In genomic region chrX:50431623-50432022, GRCh38 we compare ENCODE assay signal across 1 cellular context.
A peak's percentile ranks its signal among the peaks of the same experiment; 100 is the strongest.
TF ChIP-seq lines count a peak whose summit lies in the region.

No MANE protein-coding gene starts in this region.

TF ChIP-seq in HepG2, 621 proteins besides CTCF, POLR2A, EP300 and RAD21 (continued from another document and continues in another):
- TF ChIP-seq, protein P1, sequence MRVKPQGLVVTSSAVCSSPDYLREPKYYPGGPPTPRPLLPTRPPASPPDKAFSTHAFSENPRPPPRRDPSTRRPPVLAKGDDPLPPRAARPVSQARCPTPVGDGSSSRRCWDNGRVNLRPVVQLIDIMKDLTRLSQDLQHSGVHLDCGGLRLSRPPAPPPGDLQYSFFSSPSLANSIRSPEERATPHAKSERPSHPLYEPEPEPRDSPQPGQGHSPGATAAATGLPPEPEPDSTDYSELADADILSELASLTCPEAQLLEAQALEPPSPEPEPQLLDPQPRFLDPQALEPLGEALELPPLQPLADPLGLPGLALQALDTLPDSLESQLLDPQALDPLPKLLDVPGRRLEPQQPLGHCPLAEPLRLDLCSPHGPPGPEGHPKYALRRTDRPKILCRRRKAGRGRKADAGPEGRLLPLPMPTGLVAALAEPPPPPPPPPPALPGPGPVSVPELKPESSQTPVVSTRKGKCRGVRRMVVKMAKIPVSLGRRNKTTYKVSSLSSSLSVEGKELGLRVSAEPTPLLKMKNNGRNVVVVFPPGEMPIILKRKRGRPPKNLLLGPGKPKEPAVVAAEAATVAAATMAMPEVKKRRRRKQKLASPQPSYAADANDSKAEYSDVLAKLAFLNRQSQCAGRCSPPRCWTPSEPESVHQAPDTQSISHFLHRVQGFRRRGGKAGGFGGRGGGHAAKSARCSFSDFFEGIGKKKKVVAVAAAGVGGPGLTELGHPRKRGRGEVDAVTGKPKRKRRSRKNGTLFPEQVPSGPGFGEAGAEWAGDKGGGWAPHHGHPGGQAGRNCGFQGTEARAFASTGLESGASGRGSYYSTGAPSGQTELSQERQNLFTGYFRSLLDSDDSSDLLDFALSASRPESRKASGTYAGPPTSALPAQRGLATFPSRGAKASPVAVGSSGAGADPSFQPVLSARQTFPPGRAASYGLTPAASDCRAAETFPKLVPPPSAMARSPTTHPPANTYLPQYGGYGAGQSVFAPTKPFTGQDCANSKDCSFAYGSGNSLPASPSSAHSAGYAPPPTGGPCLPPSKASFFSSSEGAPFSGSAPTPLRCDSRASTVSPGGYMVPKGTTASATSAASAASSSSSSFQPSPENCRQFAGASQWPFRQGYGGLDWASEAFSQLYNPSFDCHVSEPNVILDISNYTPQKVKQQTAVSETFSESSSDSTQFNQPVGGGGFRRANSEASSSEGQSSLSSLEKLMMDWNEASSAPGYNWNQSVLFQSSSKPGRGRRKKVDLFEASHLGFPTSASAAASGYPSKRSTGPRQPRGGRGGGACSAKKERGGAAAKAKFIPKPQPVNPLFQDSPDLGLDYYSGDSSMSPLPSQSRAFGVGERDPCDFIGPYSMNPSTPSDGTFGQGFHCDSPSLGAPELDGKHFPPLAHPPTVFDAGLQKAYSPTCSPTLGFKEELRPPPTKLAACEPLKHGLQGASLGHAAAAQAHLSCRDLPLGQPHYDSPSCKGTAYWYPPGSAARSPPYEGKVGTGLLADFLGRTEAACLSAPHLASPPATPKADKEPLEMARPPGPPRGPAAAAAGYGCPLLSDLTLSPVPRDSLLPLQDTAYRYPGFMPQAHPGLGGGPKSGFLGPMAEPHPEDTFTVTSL (CRISPR knock-in tag; IDR thresholded peaks at IDR 0.05; ENCODE audit: borderline replicate concordance) = no peak
- TF ChIP-seq ZNF263 (CRISPR knock-in tag; IDR thresholded peaks at IDR 0.05) (no peak), HOXD1 (CRISPR knock-in tag; IDR thresholded peaks at IDR 0.05) (no peak), SIX4 (CRISPR knock-in tag; IDR thresholded peaks at IDR 0.05) (0 out of 2 replicates have a peak, but pooled peaks have one; percentile 43), HOXA9 (CRISPR knock-in tag; IDR thresholded peaks at IDR 0.05; ENCODE audit: borderline replicate concordance) (no peak), ZNF382 (CRISPR knock-in tag; IDR thresholded peaks at IDR 0.05; ENCODE audit: borderline replicate concordance) (no peak), RFX1 (IDR thresholded peaks at IDR 0.05) (no peak), IRX3 (CRISPR knock-in tag; IDR thresholded peaks at IDR 0.05; ENCODE audit: borderline replicate concordance, low read depth) (no peak), ZNF761 (CRISPR knock-in tag; conservative IDR thresholded peaks at IDR 0.05) (no peak), ZNF790 (CRISPR knock-in tag; IDR thresholded peaks at IDR 0.05; ENCODE audit: borderline replicate concordance) (no peak), TGIF2 (CRISPR knock-in tag; IDR thresholded peaks at IDR 0.05) (no peak), TAF15 (IDR thresholded peaks at IDR 0.05; ENCODE audit: low read depth, low read length, poor library complexity, severe bottlenecking) (no peak), PPARG (CRISPR knock-in tag; conservative IDR thresholded peaks at IDR 0.05) (no peak), HIVEP1 (CRISPR knock-in tag; IDR thresholded peaks at IDR 0.05) (no peak), ZNF660 (CRISPR knock-in tag; IDR thresholded peaks at IDR 0.05; ENCODE audit: borderline replicate concordance, low read depth) (no peak), HES4 (CRISPR knock-in tag; IDR thresholded peaks at IDR 0.05; ENCODE audit: borderline replicate concordance) (no peak), ZNF768 (CRISPR knock-in tag; IDR thresholded peaks at IDR 0.05) (peak; percentile 100), BHLHE40 (IDR thresholded peaks at IDR 0.05; ENCODE audit: low read length) (no peak), THAP7 (CRISPR knock-in tag; IDR thresholded peaks at IDR 0.05) (no peak), TARDBP (CRISPR knock-in tag; IDR thresholded peaks at IDR 0.05) (no peak), KLF11 (CRISPR knock-in tag; IDR thresholded peaks at IDR 0.05) (no peak), ZNF792 (CRISPR knock-in tag; IDR thresholded peaks at IDR 0.05) (no peak), NFE2L1 (CRISPR knock-in tag; IDR thresholded peaks at IDR 0.05; ENCODE audit: borderline replicate concordance) (no peak), SAFB2 (CRISPR knock-in tag; IDR thresholded peaks at IDR 0.05; ENCODE audit: borderline replicate concordance, low read depth) (no peak), ZNF121 (CRISPR knock-in tag; IDR thresholded peaks at IDR 0.05) (peak; percentile 91), SIN3B (IDR thresholded peaks at IDR 0.05; ENCODE audit: low read length) (no peak), ZNF451 (CRISPR knock-in tag; IDR thresholded peaks at IDR 0.05) (no peak), ZEB1 (IDR thresholded peaks at IDR 0.05; ENCODE audit: insufficient replicate concordance, low read depth) (no peak), YEATS4 (CRISPR knock-in tag; IDR thresholded peaks at IDR 0.05; ENCODE audit: borderline replicate concordance) (no peak), POLR2AphosphoS5 (IDR thresholded peaks at IDR 0.05; ENCODE audit: low read depth, low read length) (no peak), YEATS2 (CRISPR knock-in tag; IDR thresholded peaks at IDR 0.05; ENCODE audit: borderline replicate concordance) (no peak), MIXL1 (CRISPR knock-in tag; IDR thresholded peaks at IDR 0.05) (0 out of 2 replicates have a peak, but pooled peaks have one; percentile 23), SKIL (CRISPR knock-in tag; IDR thresholded peaks at IDR 0.05; ENCODE audit: borderline replicate concordance) (no peak), ISL2 (CRISPR knock-in tag; IDR thresholded peaks at IDR 0.05) (peak; percentile 70), ZKSCAN5 (CRISPR knock-in tag; IDR thresholded peaks at IDR 0.05) (no peak), NPAS2 (CRISPR knock-in tag; IDR thresholded peaks at IDR 0.05; ENCODE audit: borderline replicate concordance) (no peak), FOXK2 (IDR thresholded peaks at IDR 0.05) (no peak)
- TF ChIP-seq, protein P2, sequence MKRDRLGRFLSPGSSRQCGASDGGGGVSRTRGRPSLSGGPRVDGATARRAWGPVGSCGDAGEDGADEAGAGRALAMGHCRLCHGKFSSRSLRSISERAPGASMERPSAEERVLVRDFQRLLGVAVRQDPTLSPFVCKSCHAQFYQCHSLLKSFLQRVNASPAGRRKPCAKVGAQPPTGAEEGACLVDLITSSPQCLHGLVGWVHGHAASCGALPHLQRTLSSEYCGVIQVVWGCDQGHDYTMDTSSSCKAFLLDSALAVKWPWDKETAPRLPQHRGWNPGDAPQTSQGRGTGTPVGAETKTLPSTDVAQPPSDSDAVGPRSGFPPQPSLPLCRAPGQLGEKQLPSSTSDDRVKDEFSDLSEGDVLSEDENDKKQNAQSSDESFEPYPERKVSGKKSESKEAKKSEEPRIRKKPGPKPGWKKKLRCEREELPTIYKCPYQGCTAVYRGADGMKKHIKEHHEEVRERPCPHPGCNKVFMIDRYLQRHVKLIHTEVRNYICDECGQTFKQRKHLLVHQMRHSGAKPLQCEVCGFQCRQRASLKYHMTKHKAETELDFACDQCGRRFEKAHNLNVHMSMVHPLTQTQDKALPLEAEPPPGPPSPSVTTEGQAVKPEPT (CRISPR knock-in tag; IDR thresholded peaks at IDR 0.05; ENCODE audit: low read depth) = no peak
- TF ChIP-seq, protein P3, sequence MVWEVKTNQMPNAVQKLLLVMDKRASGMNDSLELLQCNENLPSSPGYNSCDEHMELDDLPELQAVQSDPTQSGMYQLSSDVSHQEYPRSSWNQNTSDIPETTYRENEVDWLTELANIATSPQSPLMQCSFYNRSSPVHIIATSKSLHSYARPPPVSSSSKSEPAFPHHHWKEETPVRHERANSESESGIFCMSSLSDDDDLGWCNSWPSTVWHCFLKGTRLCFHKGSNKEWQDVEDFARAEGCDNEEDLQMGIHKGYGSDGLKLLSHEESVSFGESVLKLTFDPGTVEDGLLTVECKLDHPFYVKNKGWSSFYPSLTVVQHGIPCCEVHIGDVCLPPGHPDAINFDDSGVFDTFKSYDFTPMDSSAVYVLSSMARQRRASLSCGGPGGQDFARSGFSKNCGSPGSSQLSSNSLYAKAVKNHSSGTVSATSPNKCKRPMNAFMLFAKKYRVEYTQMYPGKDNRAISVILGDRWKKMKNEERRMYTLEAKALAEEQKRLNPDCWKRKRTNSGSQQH (CRISPR knock-in tag; IDR thresholded peaks at IDR 0.05; ENCODE audit: low read depth) = no peak
- TF ChIP-seq, protein P4, sequence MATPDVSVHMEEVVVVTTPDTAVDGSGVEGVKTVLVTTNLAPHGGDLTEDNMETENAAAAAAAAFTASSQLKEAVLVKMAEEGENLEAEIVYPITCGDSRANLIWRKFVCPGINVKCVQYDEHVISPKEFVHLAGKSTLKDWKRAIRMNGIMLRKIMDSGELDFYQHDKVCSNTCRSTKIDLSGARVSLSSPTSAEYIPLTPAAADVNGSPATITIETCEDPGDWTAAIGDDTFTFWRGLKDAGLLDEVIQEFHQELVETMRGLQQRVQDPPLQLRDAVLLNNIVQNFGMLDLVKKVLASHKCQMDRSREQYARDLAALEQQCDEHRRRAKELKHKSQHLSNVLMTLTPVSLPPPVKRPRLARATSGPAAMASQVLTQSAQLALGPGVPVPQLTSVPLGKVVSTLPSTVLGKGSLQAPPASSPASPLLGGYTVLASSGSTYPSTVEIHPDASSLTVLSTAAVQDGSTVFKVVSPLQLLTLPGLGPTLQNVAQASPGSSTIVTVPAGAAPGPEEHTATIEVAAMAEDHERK (CRISPR knock-in tag; IDR thresholded peaks at IDR 0.05; ENCODE audit: low read depth) = no peak
- TF ChIP-seq, protein P5, sequence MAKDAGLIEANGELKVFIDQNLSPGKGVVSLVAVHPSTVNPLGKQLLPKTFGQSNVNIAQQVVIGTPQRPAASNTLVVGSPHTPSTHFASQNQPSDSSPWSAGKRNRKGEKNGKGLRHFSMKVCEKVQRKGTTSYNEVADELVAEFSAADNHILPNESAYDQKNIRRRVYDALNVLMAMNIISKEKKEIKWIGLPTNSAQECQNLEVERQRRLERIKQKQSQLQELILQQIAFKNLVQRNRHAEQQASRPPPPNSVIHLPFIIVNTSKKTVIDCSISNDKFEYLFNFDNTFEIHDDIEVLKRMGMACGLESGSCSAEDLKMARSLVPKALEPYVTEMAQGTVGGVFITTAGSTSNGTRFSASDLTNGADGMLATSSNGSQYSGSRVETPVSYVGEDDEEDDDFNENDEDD (CRISPR knock-in tag; IDR thresholded peaks at IDR 0.05; ENCODE audit: borderline replicate concordance) = no peak
- TF ChIP-seq, protein P6, sequence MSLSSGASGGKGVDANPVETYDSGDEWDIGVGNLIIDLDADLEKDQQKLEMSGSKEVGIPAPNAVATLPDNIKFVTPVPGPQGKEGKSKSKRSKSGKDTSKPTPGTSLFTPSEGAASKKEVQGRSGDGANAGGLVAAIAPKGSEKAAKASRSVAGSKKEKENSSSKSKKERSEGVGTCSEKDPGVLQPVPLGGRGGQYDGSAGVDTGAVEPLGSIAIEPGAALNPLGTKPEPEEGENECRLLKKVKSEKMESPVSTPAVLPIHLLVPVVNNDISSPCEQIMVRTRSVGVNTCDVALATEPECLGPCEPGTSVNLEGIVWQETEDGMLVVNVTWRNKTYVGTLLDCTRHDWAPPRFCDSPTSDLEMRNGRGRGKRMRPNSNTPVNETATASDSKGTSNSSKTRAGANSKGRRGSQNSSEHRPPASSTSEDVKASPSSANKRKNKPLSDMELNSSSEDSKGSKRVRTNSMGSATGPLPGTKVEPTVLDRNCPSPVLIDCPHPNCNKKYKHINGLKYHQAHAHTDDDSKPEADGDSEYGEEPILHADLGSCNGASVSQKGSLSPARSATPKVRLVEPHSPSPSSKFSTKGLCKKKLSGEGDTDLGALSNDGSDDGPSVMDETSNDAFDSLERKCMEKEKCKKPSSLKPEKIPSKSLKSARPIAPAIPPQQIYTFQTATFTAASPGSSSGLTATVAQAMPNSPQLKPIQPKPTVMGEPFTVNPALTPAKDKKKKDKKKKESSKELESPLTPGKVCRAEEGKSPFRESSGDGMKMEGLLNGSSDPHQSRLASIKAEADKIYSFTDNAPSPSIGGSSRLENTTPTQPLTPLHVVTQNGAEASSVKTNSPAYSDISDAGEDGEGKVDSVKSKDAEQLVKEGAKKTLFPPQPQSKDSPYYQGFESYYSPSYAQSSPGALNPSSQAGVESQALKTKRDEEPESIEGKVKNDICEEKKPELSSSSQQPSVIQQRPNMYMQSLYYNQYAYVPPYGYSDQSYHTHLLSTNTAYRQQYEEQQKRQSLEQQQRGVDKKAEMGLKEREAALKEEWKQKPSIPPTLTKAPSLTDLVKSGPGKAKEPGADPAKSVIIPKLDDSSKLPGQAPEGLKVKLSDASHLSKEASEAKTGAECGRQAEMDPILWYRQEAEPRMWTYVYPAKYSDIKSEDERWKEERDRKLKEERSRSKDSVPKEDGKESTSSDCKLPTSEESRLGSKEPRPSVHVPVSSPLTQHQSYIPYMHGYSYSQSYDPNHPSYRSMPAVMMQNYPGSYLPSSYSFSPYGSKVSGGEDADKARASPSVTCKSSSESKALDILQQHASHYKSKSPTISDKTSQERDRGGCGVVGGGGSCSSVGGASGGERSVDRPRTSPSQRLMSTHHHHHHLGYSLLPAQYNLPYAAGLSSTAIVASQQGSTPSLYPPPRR (CRISPR knock-in tag; IDR thresholded peaks at IDR 0.05; ENCODE audit: borderline replicate concordance) = no peak
